1 cellular context compared by ENCODE assay signal in the genomic region with DNA sequence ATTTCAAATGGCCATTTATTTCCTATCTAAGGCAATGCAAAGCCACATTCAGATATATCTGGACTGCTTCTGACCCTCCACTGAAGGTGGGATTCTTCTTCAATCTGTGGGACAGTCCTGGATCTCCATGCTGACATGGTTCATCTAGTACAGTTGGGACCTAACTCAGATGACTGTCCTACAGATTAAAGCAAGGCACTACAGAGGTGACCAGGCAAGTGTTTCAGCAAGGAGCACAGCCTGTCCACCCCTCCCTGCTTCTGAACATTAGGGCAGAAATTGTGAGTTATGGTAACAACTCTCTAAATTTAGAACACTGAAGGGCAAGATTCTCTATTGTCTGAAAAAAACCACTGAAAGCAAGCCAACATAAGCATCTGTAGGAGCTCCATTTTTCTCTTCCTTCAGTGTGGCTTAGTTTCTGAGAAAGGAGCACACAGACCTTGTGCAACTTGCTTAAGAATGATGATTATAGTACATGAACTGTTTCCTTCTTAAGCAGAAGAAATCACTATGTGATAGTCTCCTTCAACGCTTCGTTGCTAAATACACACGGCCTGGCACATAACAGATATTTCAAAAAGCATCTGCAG.
TF ChIP-seq lines count a peak whose summit lies in the region.

No MANE protein-coding gene starts in this region.

TF ChIP-seq in GM12891, 5 proteins besides CTCF, POLR2A, EP300 and RAD21 (continued from another document):
- no peak for TF ChIP-seq PAX5 (IDR thresholded peaks at IDR 0.05; ENCODE audit: insufficient read depth, low read length, severe bottlenecking)
- no peak for TF ChIP-seq TAF1 (IDR thresholded peaks at IDR 0.05; ENCODE audit: low read depth, low read length)
